Comparison of ENCODE assay signal across 12 cellular contexts in genomic region chr10:51244739-51245138, GRCh38.
DNase-seq lines count a peak whose midpoint lies in the region; ATAC-seq and TF ChIP-seq lines count a peak whose summit lies in the region.
"Had no signal": no experiment of that assay in that cellular context is flagged by ENCODE, and none has a peak within 500 bp of the region (broad histone marks: within the 10 kb centered on the region; RNA-seq: fewer than 3 reads in every experiment).

No MANE protein-coding gene starts in this region.

- DNase-seq in GM04503 (ENCODE audit: low read depth) (peak; percentile 90), astrocyte of the cerebellum (ENCODE audit: low read depth) (peak; percentile 83), right cardiac atrium (peak in 2 of 3 donors; percentile 12 to 31), psoas muscle (no peak), left lung (no peak), activated gamma-delta T cell treated with Interleukin-2 at 50 U/mL for 16 hours (no peak), NCI-H446 treated with DMSO at 0.1 percent for 48 hours (lab: John Stamatoyannopoulos, UW) (no peak)
- DNase-seq: activated CD8-positive, alpha-beta memory T cell treated with anti-CD3 and anti-CD28 coated beads, Interleukin-2, amount 50 U/mL, for 48 hours; right lobe of liver; stimulated activated naive B cell treated with anti-CD40 and anti-IgM and Interleukin-4, amounts not matched to agents 10 μg/mL and 1 μg/mL and 100 μg/mL, for 72 hours had no signal

- WGBS in right cardiac atrium, result 11% methylated on average over 4 of the region's 4 CpGs
- 56 to 60% (median 58%) methylated on average over 4 of the region's 4 CpGs for WGBS in psoas muscle, 3 donors

- H3K27ac ChIP-seq in right cardiac atrium (ENCODE audit: low read length), result no peak overlapping the region
- peak overlapping the region; percentile 6 for H3K27ac ChIP-seq in psoas muscle
- H3K27ac ChIP-seq in left lung, result no peak overlapping the region
- H3K27ac ChIP-seq: right lobe of liver, SJSA1 had no signal

- H3K27me3 ChIP-seq in right cardiac atrium (ENCODE audit: control insufficient read depth, insufficient read depth) (no peaks in the 10 kb centered on the region), psoas muscle (ENCODE audit: insufficient read depth in 3 of 3, low read length in 2 of 3) (no peaks in the 10 kb centered on the region), left lung (no peaks in the 10 kb centered on the region)
- H3K27me3 ChIP-seq: right lobe of liver, SJSA1 had no signal

- H3K4me1 ChIP-seq in right cardiac atrium (ENCODE audit: control insufficient read depth, insufficient read depth, low read length) (no peaks in the 10 kb centered on the region), psoas muscle (peaks cover 41% of the 10 kb centered on the region), left lung (no peaks in the 10 kb centered on the region)
- H3K4me1 ChIP-seq: right lobe of liver, SJSA1 had no signal

- in situ Hi-C loops in astrocyte of the cerebellum (cut with HindIII; ENCODE audit: low sequenced_read_pairs), result no loop called here

- H3K36me3 ChIP-seq in psoas muscle (ENCODE audit: insufficient read depth in 1 of 2, low read depth in 1 of 2) (no peaks in the 10 kb centered on the region), left lung (no peaks in the 10 kb centered on the region)
- H3K36me3 ChIP-seq: right lobe of liver, SJSA1 had no signal

- H3K4me3 ChIP-seq in astrocyte of the cerebellum (ENCODE audit: low read depth, low read length) (no peak overlapping the region), right cardiac atrium (ENCODE audit: low read length) (no peak overlapping the region), psoas muscle (no peak overlapping the region), left lung (no peak overlapping the region)
- H3K4me3 ChIP-seq: right lobe of liver, SJSA1 had no signal

- ATAC-seq in right cardiac atrium (peak; percentile 96 to 97), psoas muscle (peak in 3 of 4 donors; percentile 34 to 43 (median 40)), GM21515 (IDR thresholded peaks at IDR 0.05; ENCODE audit: unreplicated experiment) (no peak), left lung (no peak)
- ATAC-seq: stimulated activated naive B cell treated with anti-CD40 and anti-IgM and Interleukin-4, amounts not matched to agents 10 μg/mL and 1 μg/mL and 100 μg/mL, for 72 hours had no signal

- no peaks in the 10 kb centered on the region for H3K9me3 ChIP-seq in right cardiac atrium (ENCODE audit: control insufficient read depth, low read length)
- H3K9me3 ChIP-seq in psoas muscle, result no peaks in the 10 kb centered on the region
- H3K9me3 ChIP-seq in left lung, result no peaks in the 10 kb centered on the region
- H3K9me3 ChIP-seq: right lobe of liver, SJSA1 had no signal

- intact Hi-C loops in right cardiac atrium (cut with DNase I) (loop anchor here in 1 of 4 donors (10.0 kb wide), 1 partner anchor 160 kb away; no protein-coding TSS in a partner anchor), psoas muscle (cut with DNase I) (loop anchor here in 1 of 2 donors (10.0 kb wide), 1 partner anchor 170 kb away; the partner anchor contains the start of gene PRKG1), left lung (cut with DNase I) (no loop called here)

- TF ChIP-seq CTCF in astrocyte of the cerebellum (IDR thresholded peaks at IDR 0.05; ENCODE audit: low read depth, low read length, missing control alignments) (no peak), psoas muscle (IDR thresholded peaks at IDR 0.05) (no peak), left lung (IDR thresholded peaks at IDR 0.05) (no peak)

Comparison
In these comparisons a context has a peak if more than half of its experiments do, and no peak if none do; other contexts are left out.
1. DNase-seq: peak in GM04503 (single experiment), astrocyte of the cerebellum (single experiment) and right cardiac atrium (2 of 3); none in psoas muscle (0 of 2), left lung (0 of 2), activated gamma-delta T cell treated with Interleukin-2 at 50 U/mL for 16 hours (single experiment) and NCI-H446 treated with DMSO at 0.1 percent for 48 hours (single experiment).
2. ATAC-seq: peak in right cardiac atrium (2 of 2) and psoas muscle (3 of 4); none in GM21515 (single experiment) and left lung (single experiment).